Comparison of ENCODE assay signal across 8 cellular contexts in the genomic region with DNA sequence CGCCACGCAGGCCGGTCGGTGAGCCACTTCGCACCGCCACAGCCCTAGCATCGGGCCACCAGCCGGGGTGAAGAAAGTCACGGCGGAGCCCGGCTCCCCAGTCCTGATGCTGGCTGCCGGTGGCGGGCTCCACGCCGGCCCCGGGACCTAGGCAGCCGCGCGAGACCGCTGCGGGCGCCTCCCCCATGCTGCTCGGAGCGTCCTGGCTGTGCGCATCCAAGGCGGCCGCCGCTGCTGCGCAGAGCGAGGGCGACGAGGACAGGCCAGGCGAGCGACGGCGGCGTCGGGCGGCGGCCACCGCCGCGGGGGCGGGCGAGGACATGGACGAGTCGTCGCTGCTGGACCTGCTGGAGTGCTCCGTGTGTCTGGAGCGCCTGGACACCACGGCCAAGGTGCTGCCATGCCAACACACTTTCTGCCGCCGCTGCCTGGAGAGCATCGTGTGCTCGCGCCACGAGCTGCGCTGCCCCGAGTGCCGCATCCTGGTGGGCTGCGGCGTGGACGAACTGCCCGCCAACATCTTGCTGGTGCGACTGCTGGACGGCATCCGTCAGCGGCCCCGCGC. TPM values are rescaled to one million over a fixed set of nuclear protein-coding genes. Genes with fewer than 3 reads are reported as not detected.
DNase-seq lines count a peak whose midpoint lies in the region; ATAC-seq and TF ChIP-seq lines count a peak whose summit lies in the region.

No MANE protein-coding gene starts in this region.

- intact Hi-C loops in sigmoid colon (cut with DNase I): loop anchor here (2.0 kb wide), 3 partner anchors 41 to 193 kb away; no protein-coding TSS in a partner anchor

- 2 to 4% methylated on average over 70 of the region's 70 CpGs for WGBS in sigmoid colon, 2 donors

- CTCF ChIA-PET in GM10248 (lab: Yijun Ruan, JAX): interaction anchor here (1.5 kb wide), 1 partner anchor 381 kb away, joined by 3 read pairs; no protein-coding TSS in a partner anchor

- no peak for TF ChIP-seq POLR2A in sigmoid colon (IDR thresholded peaks at IDR 0.05)

- H3K9me3 Mint-ChIP-seq in activated naive CD4-positive, alpha-beta T cell treated with anti-CD3 and anti-CD28 coated beads, Interleukin-2, amount 50 U/mL, for 72 hours: no peaks in the 10 kb centered on the region

- no peak overlapping the region for H3K27ac Mint-ChIP-seq in activated naive CD4-positive, alpha-beta T cell treated with anti-CD3 and anti-CD28 coated beads, Interleukin-2, amount 50 U/mL, for 72 hours

- H3K9me3 ChIP-seq in HUES48 (ENCODE audit: control insufficient read depth, insufficient read depth, low read length): no peaks in the 10 kb centered on the region
- H3K9me3 ChIP-seq in sigmoid colon: no peaks in the 10 kb centered on the region

- no peak for TF ChIP-seq EP300 in sigmoid colon (IDR thresholded peaks at IDR 0.05)

- H3K4me3 ChIP-seq in GM12865 (ENCODE audit: low read depth, low read length): peak overlapping the region; percentile 41
- peak overlapping the region; percentile 73 for H3K4me3 ChIP-seq in HUES48 (ENCODE audit: low read depth, low read length)
- peak overlapping the region; percentile 42 to 86 (median 74) for H3K4me3 ChIP-seq in sigmoid colon

- no peak overlapping the region for H3K9ac ChIP-seq in HUES48 (ENCODE audit: low read depth, low read length)

- peaks cover 0 to 6% of the 10 kb centered on the region in 2 donors for H3K36me3 Mint-ChIP-seq in activated naive CD4-positive, alpha-beta T cell treated with anti-CD3 and anti-CD28 coated beads, Interleukin-2, amount 50 U/mL, for 72 hours

- H3K36me3 ChIP-seq in HUES48 (ENCODE audit: control insufficient read depth, insufficient read depth, low read length) (no peaks in the 10 kb centered on the region), sigmoid colon (no peaks in the 10 kb centered on the region)

- TF ChIP-seq CTCF in GM12865 (IDR thresholded peaks at IDR 0.05; ENCODE audit: insufficient read depth, low read depth, low read length, missing control alignments) (no peak), sigmoid colon (IDR thresholded peaks at IDR 0.05) (no peak), GM10248 (IDR thresholded peaks at IDR 0.05; ENCODE audit: control extremely low read depth, extremely low read depth, low read depth, missing control alignments) (no peak)

- POLR2A ChIA-PET in GM10248 (lab: Yijun Ruan, JAX): no interaction called here

- H3K27ac ChIP-seq in HUES48 (ENCODE audit: low read depth, low read length): no peak overlapping the region
- H3K27ac ChIP-seq in sigmoid colon: peak overlapping the region; percentile 74 to 87 (median 84)

- peak; percentile 44 to 73 for ATAC-seq in activated naive CD4-positive, alpha-beta T cell treated with anti-CD3 and anti-CD28 coated beads, Interleukin-2, amount 50 U/mL, for 72 hours

- DNase-seq in GM12865 (ENCODE audit: low read depth): peak; percentile 34
- DNase-seq in activated naive CD4-positive, alpha-beta T cell treated with anti-CD3 and anti-CD28 coated beads, Interleukin-2, amount 50 U/mL, for 72 hours (ENCODE audit: low spot score in 2 of 2): peak in 1 of 2 donors; percentile 53
- peak; percentile 65 for DNase-seq in hepatic stellate cell (ENCODE audit: low spot score)
- DNase-seq in sigmoid colon: no peak
- no peak for DNase-seq in GM10248 (ENCODE audit: extremely low spot score)
- no peak for DNase-seq in epidermal melanocyte (ENCODE audit: insufficient read length, low spot score)
- no peak for DNase-seq in inferior parietal cortex (ENCODE audit: extremely low spot score)

- H3K4me1 ChIP-seq in HUES48 (ENCODE audit: control insufficient read depth, insufficient read depth, low read length): 0 out of 2 replicates have a peak, but pooled peaks cover 3% of the 10 kb centered on the region
- peaks cover 0 to 28% (median 21%) of the 10 kb centered on the region in 4 donors for H3K4me1 ChIP-seq in sigmoid colon

- H3K27me3 ChIP-seq in HUES48 (ENCODE audit: control insufficient read depth, insufficient read depth, low read length) (peaks cover 69% of the 10 kb centered on the region), sigmoid colon (no peaks in the 10 kb centered on the region)

RNA-seq across cellular contexts. Expression of a gene that starts 0.4 kb away (rescaled TPM):
- 1 to 10 TPM; 1.0 to 1.7 TPM for total RNA-seq in activated naive CD4-positive, alpha-beta T cell treated with anti-CD3 and anti-CD28 coated beads, Interleukin-2, amount 50 U/mL, for 72 hours
- 10 to 100 TPM in 1 of 4 donors, 1 to 10 TPM in 3; 1.6 to 10.0 (median 7.6) TPM for total RNA-seq in sigmoid colon
- 1 to 10 TPM in 2 of 3 donors, under 1 TPM in 1; 0.69 to 3.4 (median 1.2) TPM for polyA plus RNA-seq in sigmoid colon

Comparison
In these comparisons a context has a peak if more than half of its experiments do, and no peak if none do; other contexts are left out.
1. DNase-seq: peak in GM12865 (single experiment) and hepatic stellate cell (single experiment); none in sigmoid colon (single experiment), GM10248 (single experiment), epidermal melanocyte (single experiment) and inferior parietal cortex (single experiment).
2. Peak in every context shown above with its lines, with median percentiles within 50 percentile points of each other: H3K4me3 ChIP-seq.